Comparison of ENCODE assay signal across 9 cellular contexts in genomic region chr6:31821301-31822037, GRCh38. TPM values are rescaled to one million over a fixed set of nuclear protein-coding genes. Genes with fewer than 3 reads are reported as not detected.
A peak's percentile ranks its signal among the peaks of the same experiment; 100 is the strongest.
DNase-seq lines count a peak whose midpoint lies in the region; ATAC-seq, FAIRE-seq and TF ChIP-seq lines count a peak whose summit lies in the region.
"Had no signal": no experiment of that assay in that cellular context is flagged by ENCODE, and none has a peak within 500 bp of the region (broad histone marks: within the 10 kb centered on the region; RNA-seq: fewer than 3 reads in every experiment).

No MANE protein-coding gene starts in this region.

- peak overlapping the region; percentile 73 for H3K18ac ChIP-seq in IMR-90 (ENCODE audit: low read depth, low read length)

- H3K9me1 ChIP-seq in IMR-90 (ENCODE audit: insufficient read depth, low read length) (peaks cover 7% of the 10 kb centered on the region), keratinocyte (ENCODE audit: control insufficient read depth, extremely low read depth, insufficient read depth, low read length) (no peaks in the 10 kb centered on the region)

- ATAC-seq in IMR-90 (ENCODE audit: low read depth) (peak; percentile 63), GM18873 (IDR thresholded peaks at IDR 0.05; ENCODE audit: low FRiP score, unreplicated experiment) (no peak)

- peak overlapping the region; percentile 81; the same call in 2 of the 3 replicates for H2BK15ac ChIP-seq in IMR-90 (ENCODE audit: low read depth, low read length)

- intact Hi-C loops in IMR-90 (cut with micrococcal nuclease): no loop called here
- intact Hi-C loops in MCF 10A (cut with micrococcal nuclease): no loop called here

- peak overlapping the region; percentile 98 for H3K14ac ChIP-seq in IMR-90 (replicated peaks; ENCODE audit: low read depth, low read length)

- peaks cover 40% of the 10 kb centered on the region for H3K4me1 Mint-ChIP-seq in T-helper 2 cell treated with Interferon-gamma antibody and Interleukin-4, amounts not matched to agents 5 μg/mL and 100 μg/mL, for 36 hours (ENCODE audit: low read depth)
- H3K4me1 Mint-ChIP-seq in MCF 10A (ENCODE audit: insufficient read depth, unreplicated experiment): peaks cover 29% of the 10 kb centered on the region

- CTCF ChIA-PET in IMR-90 (lab: Yijun Ruan, JAX) (no interaction called here), MCF 10A (lab: Yijun Ruan, JAX) (interaction anchor here (1.6 kb wide), 1 partner anchor 14 kb away, joined by 3 read pairs; no protein-coding TSS in a partner anchor)

- peak overlapping the region; percentile 79 for H2BK5ac ChIP-seq in IMR-90 (ENCODE audit: low read depth, low read length, poor library complexity, severe bottlenecking)

- no peak for TF ChIP-seq RAD21 in IMR-90 (IDR thresholded peaks at IDR 0.05; ENCODE audit: low read length)

- 26% methylated on average over 11 of the region's 39 CpGs; no CpG with 5 or more reads in 1 of the 2 experiments for WGBS in IMR-90 (ENCODE audit: extremely low coverage in 2 of 2, insufficient read length in 1 of 2), 2 experiments
- WGBS in small intestine, 3 donors: 2 to 6% (median 4%) methylated on average over 39 of the region's 39 CpGs

- peak overlapping the region; percentile 84 for H3K27ac ChIP-seq in IMR-90 (ENCODE audit: insufficient read depth, low read length)
- peak overlapping the region; percentile 96 for H3K27ac ChIP-seq in keratinocyte (ENCODE audit: control insufficient read depth, insufficient read depth, low read length)
- H3K27ac ChIP-seq in small intestine (ENCODE audit: low read depth in 1 of 2, low read length in 1 of 2): peak overlapping the region; percentile 77 to 95

- peak overlapping the region; percentile 84 for H4K91ac ChIP-seq in IMR-90 (ENCODE audit: insufficient read depth, low read depth, low read length)

- peaks cover 10 to 50% of the 10 kb centered on the region in 2 experiments for H3K79me1 ChIP-seq in IMR-90 (ENCODE audit: low read depth in 1 of 2, low read length in 2 of 2)

- POLR2A ChIA-PET in IMR-90 (lab: Charles Lee; ENCODE audit: unreplicated experiment) (interaction anchor here (0.8 kb wide), 1 partner anchor 161 kb away, joined by 3 read pairs; the partner anchor contains the start of gene C6orf47), MCF 10A (lab: Yijun Ruan, JAX) (interaction anchor here (0.6 to 11.3 kb wide), 26 partner anchors 9 to 1445 kb away, joined by 3 to 202 read pairs (median 7); partner anchors contain the start of genes ABHD16A, BAG6, C6orf47 and CLIC1)

- H3K56ac ChIP-seq in IMR-90 (ENCODE audit: extremely low read depth, insufficient read depth, low read length): peak overlapping the region; percentile 80

- 0 out of 2 replicates have a peak overlapping the region, but pooled peaks have one; percentile 29 for H2BK20ac ChIP-seq in IMR-90 (ENCODE audit: low read depth, low read length)

- BruUV-seq in IMR-90 (replicated peaks; lab: Mats Ljungman, UMichigan) (no TSS peak), MCF 10A (replicated peaks; lab: Mats Ljungman, UMichigan) (TSS peak; percentile 38)

- FAIRE-seq in keratinocyte (lab: Jason Lieb, UNC) (no peak), small intestine (lab: Jason Lieb, UNC) (no peak)
- FAIRE-seq: G401.6 had no signal

- peak overlapping the region; percentile 97 for H3K4me2 ChIP-seq in IMR-90 (ENCODE audit: low read depth, low read length)
- peak overlapping the region; percentile 73 for H3K4me2 ChIP-seq in keratinocyte (ENCODE audit: control insufficient read depth, extremely low read depth, insufficient read depth, low read depth, low read length)

- in situ Hi-C loops in IMR-90 (cut with MboI; ENCODE audit: low sequenced_read_pairs): no loop called here

- no peaks in the 10 kb centered on the region for H3K9me3 ChIP-seq in IMR-90 (ENCODE audit: control insufficient read depth, insufficient read depth, low read length)
- no peaks in the 10 kb centered on the region for H3K9me3 ChIP-seq in keratinocyte (ENCODE audit: control insufficient read depth, low read depth, low read length)
- H3K9me3 ChIP-seq in small intestine (ENCODE audit: control insufficient read depth, low read depth): no peaks in the 10 kb centered on the region

- peak overlapping the region; percentile 79 to 84 for H4K8ac ChIP-seq in IMR-90 (ENCODE audit: low read depth in 2 of 2, low read length in 2 of 2)

- peaks cover 8% of the 10 kb centered on the region for H3K4me1 ChIP-seq in IMR-90 (ENCODE audit: control insufficient read depth, insufficient read depth, low read length)
- peaks cover 50% of the 10 kb centered on the region for H3K4me1 ChIP-seq in keratinocyte (ENCODE audit: control insufficient read depth, extremely low read depth, insufficient read depth, low read length)
- H3K4me1 ChIP-seq in small intestine (ENCODE audit: control insufficient read depth in 2 of 2, insufficient read depth in 1 of 2, low read depth in 1 of 2, low read length in 1 of 2): peaks cover 0 to 13% of the 10 kb centered on the region in 2 donors

- dilution Hi-C loops in IMR-90 (cut with HindIII; ENCODE audit: low sequenced_read_pairs, unreplicated experiment): no loop called here
- dilution Hi-C loops in keratinocyte (cut with MboI; ENCODE audit: extremely low pct_ligation_motif_present, low sequenced_read_pairs): no loop called here

- DNase-seq in NCI-H2196 (lab: John Stamatoyannopoulos, UW; ENCODE audit: unreplicated experiment) (peak; percentile 66), NCI-H2196 treated with DMSO at 0.1 percent for 48 hours (lab: John Stamatoyannopoulos, UW; ENCODE audit: unreplicated experiment) (no peak), IMR-90 (peak; percentile 30), MCF 10A (ENCODE audit: unreplicated experiment) (peak; percentile 77), keratinocyte (ENCODE audit: low read depth, low spot score) (no peak), small intestine (peak; percentile 83)
- DNase-seq in T-helper 2 cell treated with Interferon-gamma antibody and Interleukin-4, amounts not matched to agents 5 μg/mL and 100 μg/mL, for 36 hours (ENCODE audit: low spot score): peak; percentile 77

- H3K23ac ChIP-seq in IMR-90 (ENCODE audit: low read depth, low read length): peak overlapping the region; percentile 62

- H3K27ac Mint-ChIP-seq in T-helper 2 cell treated with Interferon-gamma antibody and Interleukin-4, amounts not matched to agents 5 μg/mL and 100 μg/mL, for 36 hours: peak overlapping the region; percentile 93
- peak overlapping the region; percentile 99 for H3K27ac Mint-ChIP-seq in MCF 10A (ENCODE audit: low read depth, unreplicated experiment)

- H2BK120ac ChIP-seq in IMR-90 (ENCODE audit: low read depth, low read length): peak overlapping the region; percentile 69

- H4K5ac ChIP-seq in IMR-90 (ENCODE audit: low read depth, low read length): peak overlapping the region; percentile 87

- H3K27me3 ChIP-seq in IMR-90 (ENCODE audit: control insufficient read depth, insufficient read depth, low read length) (no peaks in the 10 kb centered on the region), keratinocyte (ENCODE audit: control insufficient read depth, extremely low read depth, insufficient read depth, low read length) (no peaks in the 10 kb centered on the region), small intestine (ENCODE audit: control insufficient read depth in 2 of 2, insufficient read depth in 2 of 2, low read length in 2 of 2) (no peaks in the 10 kb centered on the region)

- H4K20me1 ChIP-seq in IMR-90 (ENCODE audit: insufficient read depth, low read length): no peaks in the 10 kb centered on the region
- H4K20me1 ChIP-seq in keratinocyte (ENCODE audit: control insufficient read depth, extremely low read depth, insufficient read depth, low read length): no peaks in the 10 kb centered on the region

- H3K79me2 ChIP-seq in keratinocyte (ENCODE audit: control insufficient read depth, insufficient read depth, low read length): peaks cover 23% of the 10 kb centered on the region

- H3K27me3 Mint-ChIP-seq in T-helper 2 cell treated with Interferon-gamma antibody and Interleukin-4, amounts not matched to agents 5 μg/mL and 100 μg/mL, for 36 hours (ENCODE audit: low read depth): no peaks in the 10 kb centered on the region
- H3K27me3 Mint-ChIP-seq in MCF 10A (ENCODE audit: insufficient read depth, unreplicated experiment): no peaks in the 10 kb centered on the region

- TF ChIP-seq CTCF in IMR-90 (conservative IDR thresholded peaks at IDR 0.05; ENCODE audit: low read depth, low read length): no peak
- TF ChIP-seq CTCF in MCF 10A (IDR thresholded peaks at IDR 0.05; ENCODE audit: unreplicated experiment): no peak
- TF ChIP-seq CTCF in keratinocyte (optimal IDR thresholded peaks at IDR 0.05 in 1 of 3, IDR thresholded peaks at IDR 0.05 in 1 of 3, conservative IDR thresholded peaks at IDR 0.05 in 1 of 3; ENCODE audit: extremely low read depth in 1 of 3, insufficient read depth in 2 of 3, low read length in 3 of 3): no peak

- H2AFZ ChIP-seq in IMR-90 (replicated peaks; ENCODE audit: low read length, poor library complexity) (peak overlapping the region; percentile 94), keratinocyte (ENCODE audit: control insufficient read depth, low read length) (peak overlapping the region; percentile 27)

- peak overlapping the region; percentile 97 for H2AK9ac ChIP-seq in IMR-90 (replicated peaks; ENCODE audit: low read depth, low read length, poor library complexity)

- H3K4me3 ChIP-seq in IMR-90 (ENCODE audit: insufficient read depth, low read depth, low read length): peak overlapping the region; percentile 48
- H3K4me3 ChIP-seq in keratinocyte (ENCODE audit: control insufficient read depth in 2 of 3, extremely low read depth in 1 of 3, insufficient read depth in 2 of 3, low read depth in 1 of 3, low read length in 3 of 3): peak overlapping the region; percentile 42 to 80 (median 70)
- peak overlapping the region; percentile 12 to 56 for H3K4me3 ChIP-seq in small intestine (ENCODE audit: low read depth in 1 of 2, low read length in 2 of 2)

- H3K4ac ChIP-seq in IMR-90 (ENCODE audit: low read depth, low read length): peak overlapping the region; percentile 92

- H2AK5ac ChIP-seq in IMR-90 (ENCODE audit: low read depth, low read length): peak overlapping the region; percentile 74; the same call in 1 of the 2 replicates

- peak overlapping the region; percentile 92 for H3K4me3 Mint-ChIP-seq in T-helper 2 cell treated with Interferon-gamma antibody and Interleukin-4, amounts not matched to agents 5 μg/mL and 100 μg/mL, for 36 hours
- peak overlapping the region; percentile 91 for H3K4me3 Mint-ChIP-seq in MCF 10A (ENCODE audit: unreplicated experiment)

- peaks cover 12% of the 10 kb centered on the region for H3K36me3 Mint-ChIP-seq in T-helper 2 cell treated with Interferon-gamma antibody and Interleukin-4, amounts not matched to agents 5 μg/mL and 100 μg/mL, for 36 hours (ENCODE audit: low read depth)
- no peaks in the 10 kb centered on the region for H3K36me3 Mint-ChIP-seq in MCF 10A (ENCODE audit: insufficient read depth, unreplicated experiment)

- TF ChIP-seq POLR2A in IMR-90 (IDR thresholded peaks at IDR 0.05; ENCODE audit: low read depth, low read length): 0 out of 2 replicates have a peak, but pooled peaks have one; percentile 14

- H3K9ac ChIP-seq in IMR-90 (ENCODE audit: low read depth, low read length) (peak overlapping the region; percentile 84), keratinocyte (ENCODE audit: control insufficient read depth, extremely low read depth, insufficient read depth, low read length) (peak overlapping the region; percentile 86)

- no peaks in the 10 kb centered on the region for H3K9me3 Mint-ChIP-seq in T-helper 2 cell treated with Interferon-gamma antibody and Interleukin-4, amounts not matched to agents 5 μg/mL and 100 μg/mL, for 36 hours
- H3K9me3 Mint-ChIP-seq in MCF 10A (ENCODE audit: unreplicated experiment): no peaks in the 10 kb centered on the region

- H3K36me3 ChIP-seq in IMR-90 (ENCODE audit: control insufficient read depth, insufficient read depth, low read length) (no peaks in the 10 kb centered on the region), keratinocyte (ENCODE audit: control insufficient read depth in 2 of 2, extremely low read depth in 1 of 2, insufficient read depth in 2 of 2, low read length in 2 of 2) (no peaks in the 10 kb centered on the region), small intestine (ENCODE audit: control insufficient read depth in 2 of 2, insufficient read depth in 2 of 2, low read length in 2 of 2) (no peaks in the 10 kb centered on the region)

RNA-seq across cellular contexts. Expression of gene HSPA1B, which starts 6.1 kb away (rescaled TPM):
- total RNA-seq in IMR-90 (2012; rRNA removed) (93.6 and 118 TPM in 2 replicates), MCF 10A (2022) (29.8 and 51.6 TPM in 2 replicates)
- polyA plus RNA-seq in IMR-90 (2012; rRNA removed) (59.4 and 61.1 TPM in 2 replicates), keratinocyte (33.5 to 65.8 TPM (median 48.1 TPM) in 3 replicates), small intestine (10 to 100 TPM; 16.5 to 47.4 (median 22.6) TPM)
- polyA plus RNA-seq in IMR-90 (2012; cell fraction: cytosol; rRNA removed): 37.3 and 63.5 TPM in 2 replicates
- polyA plus RNA-seq in IMR-90 (2012; cell fraction: nucleus; rRNA removed; ENCODE audit: low replicate concordance): 23.4 and 49.3 TPM in 2 replicates
- 466 TPM for polyA plus RNA-seq in keratinocyte (2011; ENCODE audit: low read depth)
- polyA plus RNA-seq in keratinocyte (2011; cell fraction: cytosol; rRNA removed): 25.5 and 35.7 TPM in 2 replicates
- polyA plus RNA-seq in keratinocyte (2011; cell fraction: nucleus; rRNA removed): 107 and 118 TPM in 2 replicates
- 88.4 and 366 TPM in 2 replicates for polyA plus RNA-seq in keratinocyte (2012; ENCODE audit: low replicate concordance)
- polyA minus RNA-seq in keratinocyte: 56.1 to 86.6 TPM (median 65.9 TPM) in 3 replicates
- polyA minus RNA-seq in keratinocyte (2011; cell fraction: cytosol; rRNA and poly(A)+ RNA removed): 89.0 TPM
- 125 and 143 TPM in 2 replicates for polyA minus RNA-seq in keratinocyte (2011; cell fraction: nucleus; rRNA and poly(A)+ RNA removed)

RNA-seq across cellular contexts. Expression of gene HSPA1A, which starts 6.1 kb away (rescaled TPM):
- total RNA-seq in IMR-90 (2012; rRNA removed) (94.6 and 102 TPM in 2 replicates), MCF 10A (2022) (20.3 and 34.0 TPM in 2 replicates)
- polyA plus RNA-seq in IMR-90 (2012; rRNA removed) (93.1 and 95.3 TPM in 2 replicates), keratinocyte (95.5 to 142 TPM (median 110 TPM) in 3 replicates), small intestine (10 to 100 TPM in 2 of 3 donors, 1 to 10 TPM in 1; 9.7 to 36.4 (median 15.0) TPM)
- polyA plus RNA-seq in IMR-90 (2012; cell fraction: cytosol; rRNA removed): 64.7 and 107 TPM in 2 replicates
- polyA plus RNA-seq in IMR-90 (2012; cell fraction: nucleus; rRNA removed; ENCODE audit: low replicate concordance): 39.6 and 77.5 TPM in 2 replicates
- polyA plus RNA-seq in keratinocyte (2011; ENCODE audit: low read depth): 543 TPM
- 58.1 and 98.7 TPM in 2 replicates for polyA plus RNA-seq in keratinocyte (2011; cell fraction: cytosol; rRNA removed)
- 269 and 283 TPM in 2 replicates for polyA plus RNA-seq in keratinocyte (2011; cell fraction: nucleus; rRNA removed)
- polyA plus RNA-seq in keratinocyte (2012; ENCODE audit: low replicate concordance): 215 and 387 TPM in 2 replicates
- polyA minus RNA-seq in keratinocyte: 56.7 to 205 TPM (median 64.7 TPM) in 3 replicates
- polyA minus RNA-seq in keratinocyte (2011; cell fraction: cytosol; rRNA and poly(A)+ RNA removed): 139 TPM
- 212 and 216 TPM in 2 replicates for polyA minus RNA-seq in keratinocyte (2011; cell fraction: nucleus; rRNA and poly(A)+ RNA removed)

RNA-seq across cellular contexts. Expression of gene HSPA1L, which starts 6.4 kb away (rescaled TPM):
- total RNA-seq in IMR-90 (2012; rRNA removed): 1.3 and 1.4 TPM in 2 replicates
- polyA plus RNA-seq in IMR-90 (2012; rRNA removed): 0.97 and 1.0 TPM in 2 replicates
- 0.45 and 0.54 TPM in 2 replicates for polyA plus RNA-seq in IMR-90 (2012; cell fraction: cytosol; rRNA removed)
- 0.27 and 0.68 TPM in 2 replicates for polyA plus RNA-seq in IMR-90 (2012; cell fraction: nucleus; rRNA removed; ENCODE audit: low replicate concordance)
- 0.35 and 0.79 TPM in 2 replicates for total RNA-seq in MCF 10A (2022)
- 0.31 to 0.60 TPM (median 0.54 TPM) in 3 replicates for polyA plus RNA-seq in keratinocyte
- polyA plus RNA-seq in keratinocyte (2011; ENCODE audit: low read depth): 1.1 TPM
- 0.30 and 0.49 TPM in 2 replicates for polyA plus RNA-seq in keratinocyte (2011; cell fraction: cytosol; rRNA removed)
- polyA plus RNA-seq in keratinocyte (2011; cell fraction: nucleus; rRNA removed): 0.61 and 0.88 TPM in 2 replicates
- 0.47 and 0.97 TPM in 2 replicates for polyA plus RNA-seq in keratinocyte (2012; ENCODE audit: low replicate concordance)
- polyA minus RNA-seq in keratinocyte: 0.35 to 0.82 TPM (median 0.73 TPM) in 3 replicates
- not detected for polyA minus RNA-seq in keratinocyte (2011; cell fraction: cytosol; rRNA and poly(A)+ RNA removed)
- 1.2 TPM in 1 of 2 replicates, not detected in the other for polyA minus RNA-seq in keratinocyte (2011; cell fraction: nucleus; rRNA and poly(A)+ RNA removed)
- polyA plus RNA-seq in small intestine: 1 to 10 TPM in 1 of 3 donors, under 1 TPM in 2; 0.27 to 1.3 (median 0.94) TPM

RNA-seq across cellular contexts. Expression of gene LSM2, which starts 14.7 kb away (rescaled TPM):
- 48.0 and 56.3 TPM in 2 replicates for total RNA-seq in IMR-90 (2012; rRNA removed)
- 55.0 and 61.0 TPM in 2 replicates for polyA plus RNA-seq in IMR-90 (2012; rRNA removed)
- 54.6 and 56.8 TPM in 2 replicates for polyA plus RNA-seq in IMR-90 (2012; cell fraction: cytosol; rRNA removed)
- 13.0 and 15.1 TPM in 2 replicates for polyA plus RNA-seq in IMR-90 (2012; cell fraction: nucleus; rRNA removed; ENCODE audit: low replicate concordance)
- total RNA-seq in MCF 10A (2022): 36.9 and 47.4 TPM in 2 replicates
- polyA plus RNA-seq in keratinocyte: 34.4 to 84.1 TPM (median 46.5 TPM) in 3 replicates
- polyA plus RNA-seq in keratinocyte (2011; ENCODE audit: low read depth): 18.7 TPM
- 65.3 and 72.5 TPM in 2 replicates for polyA plus RNA-seq in keratinocyte (2011; cell fraction: cytosol; rRNA removed)
- 14.3 and 16.3 TPM in 2 replicates for polyA plus RNA-seq in keratinocyte (2011; cell fraction: nucleus; rRNA removed)
- polyA plus RNA-seq in keratinocyte (2012; ENCODE audit: low replicate concordance): 44.6 and 69.2 TPM in 2 replicates
- polyA minus RNA-seq in keratinocyte: 33.6 to 70.1 TPM (median 49.5 TPM) in 3 replicates
- 27.6 TPM for polyA minus RNA-seq in keratinocyte (2011; cell fraction: cytosol; rRNA and poly(A)+ RNA removed)
- polyA minus RNA-seq in keratinocyte (2011; cell fraction: nucleus; rRNA and poly(A)+ RNA removed): 4.2 and 6.5 TPM in 2 replicates
- 10 to 100 TPM; 27.3 to 90.2 (median 29.7) TPM for polyA plus RNA-seq in small intestine

RNA-seq across cellular contexts. Expression of gene VARS1, which starts 25.9 kb away (rescaled TPM):
- 32.2 and 41.2 TPM in 2 replicates for total RNA-seq in IMR-90 (2012; rRNA removed)
- 39.6 and 42.0 TPM in 2 replicates for polyA plus RNA-seq in IMR-90 (2012; rRNA removed)
- 25.0 and 31.3 TPM in 2 replicates for polyA plus RNA-seq in IMR-90 (2012; cell fraction: cytosol; rRNA removed)
- 49.4 and 162 TPM in 2 replicates for polyA plus RNA-seq in IMR-90 (2012; cell fraction: nucleus; rRNA removed; ENCODE audit: low replicate concordance)
- total RNA-seq in MCF 10A (2022): 133 and 200 TPM in 2 replicates
- 17.2 to 57.2 TPM (median 26.3 TPM) in 3 replicates for polyA plus RNA-seq in keratinocyte
- polyA plus RNA-seq in keratinocyte (2011; ENCODE audit: low read depth): 44.1 TPM
- 27.8 and 40.9 TPM in 2 replicates for polyA plus RNA-seq in keratinocyte (2011; cell fraction: cytosol; rRNA removed)
- 85.5 and 95.4 TPM in 2 replicates for polyA plus RNA-seq in keratinocyte (2011; cell fraction: nucleus; rRNA removed)
- polyA plus RNA-seq in keratinocyte (2012; ENCODE audit: low replicate concordance): 61.7 and 103 TPM in 2 replicates
- polyA minus RNA-seq in keratinocyte: 55.0 to 361 TPM (median 75.6 TPM) in 3 replicates
- polyA minus RNA-seq in keratinocyte (2011; cell fraction: cytosol; rRNA and poly(A)+ RNA removed): 101 TPM
- 84.8 and 88.7 TPM in 2 replicates for polyA minus RNA-seq in keratinocyte (2011; cell fraction: nucleus; rRNA and poly(A)+ RNA removed)
- polyA plus RNA-seq in small intestine: 10 to 100 TPM; 19.9 to 42.4 (median 22.4) TPM

Comparison
In these comparisons a context has a peak if more than half of its experiments do, and no peak if none do; other contexts are left out.
1. DNase-seq: peak in NCI-H2196 (single experiment), IMR-90 (single experiment), T-helper 2 cell treated with Interferon-gamma antibody and Interleukin-4, amounts not matched to agents 5 μg/mL and 100 μg/mL, for 36 hours (single experiment), MCF 10A (single experiment) and small intestine (single experiment); none in NCI-H2196 treated with DMSO at 0.1 percent for 48 hours (single experiment) and keratinocyte (single experiment).
2. Peak in every context shown above with its lines, with median percentiles within 50 percentile points of each other: H3K27ac ChIP-seq and H3K4me3 ChIP-seq.